In genomic region chr18:49813321-49814146, GRCh38 we compare ENCODE assay signal across 8 cellular contexts. TPM values are rescaled to one million over a fixed set of nuclear protein-coding genes. Genes with fewer than 3 reads are reported as not detected.
A peak's percentile ranks its signal among the peaks of the same experiment; 100 is the strongest.
DNase-seq lines count a peak whose midpoint lies in the region; ATAC-seq and TF ChIP-seq lines count a peak whose summit lies in the region.

TSS of gene ACAA2 (minus strand) at chr18:49813533. CDS start at chr18:49813484, 49 bp downstream.

- no peaks in the 10 kb centered on the region for H3K27me3 ChIP-seq in DOHH2 (ENCODE audit: control insufficient read depth, low read length)
- no peaks in the 10 kb centered on the region for H3K27me3 ChIP-seq in KMS-11 (ENCODE audit: insufficient read depth, low read depth)

- peaks cover 7% of the 10 kb centered on the region; the same call in 1 of the 2 replicates for H3K9me3 ChIP-seq in DOHH2 (ENCODE audit: control insufficient read depth, insufficient read depth, low read length)

- peak; percentile 76 for ATAC-seq in GM21786 (IDR thresholded peaks at IDR 0.05; ENCODE audit: unreplicated experiment)
- ATAC-seq in activated T-helper 17 cell treated with anti-CD3 and anti-CD28 coated beads, Interleukin-2, amount 50 U/mL, for 72 hours (replicated peaks), result peak; percentile 93
- ATAC-seq in natural killer cell treated with Interleukin-12 subunit alpha and Interleukin-12 subunit beta and Interleukin-15 and Interleukin-18, amount 100 ng/mL, for 72 hours, result peak; percentile 93 to 94

- CTCF ChIA-PET in RWPE1 (lab: Yijun Ruan, JAX), result interaction anchor here (0.6 kb wide), 1 partner anchor 29 kb away, joined by 3 read pairs; no protein-coding TSS in a partner anchor

- peak within 1 kb of the TSS; percentile 77 for H3K27ac ChIP-seq in DOHH2 (ENCODE audit: low read depth, low read length)
- peak within 1 kb of the TSS; percentile 87 for H3K27ac ChIP-seq in KMS-11
- H3K27ac ChIP-seq in RWPE1, result peak within 1 kb of the TSS; percentile 97

- H4K20me1 ChIP-seq in DOHH2 (ENCODE audit: control insufficient read depth, insufficient read depth, low read depth, low read length), result no peaks in the 10 kb centered on the region
- 0 out of 2 replicates have a peak, but pooled peaks cover 3% of the 10 kb centered on the region for H4K20me1 ChIP-seq in KMS-11 (ENCODE audit: insufficient read depth)

- peak within 1 kb of the TSS; percentile 98 for H3K27ac Mint-ChIP-seq in activated T-helper 17 cell treated with anti-CD3 and anti-CD28 coated beads, Interleukin-2, amount 50 U/mL, for 72 hours
- peak within 1 kb of the TSS; percentile 88 to 99 for H3K27ac Mint-ChIP-seq in natural killer cell treated with Interleukin-12 subunit alpha and Interleukin-12 subunit beta and Interleukin-15 and Interleukin-18, amount 100 ng/mL, for 72 hours
- H3K27ac Mint-ChIP-seq in stimulated activated naive CD8-positive, alpha-beta T cell treated with anti-CD3 and anti-CD28 coated beads, Interleukin-15, Interleukin-2, amounts not matched to agents 100 ng/mL and 50 ng/mL, for 24 hours, result peak within 1 kb of the TSS; percentile 96

- H3K36me3 Mint-ChIP-seq in activated T-helper 17 cell treated with anti-CD3 and anti-CD28 coated beads, Interleukin-2, amount 50 U/mL, for 72 hours (ENCODE audit: low read depth), result peaks cover 34% of the 10 kb centered on the region
- H3K36me3 Mint-ChIP-seq in natural killer cell treated with Interleukin-12 subunit alpha and Interleukin-12 subunit beta and Interleukin-15 and Interleukin-18, amount 100 ng/mL, for 72 hours, result peaks cover 38% of the 10 kb centered on the region
- peaks cover 37% of the 10 kb centered on the region for H3K36me3 Mint-ChIP-seq in stimulated activated naive CD8-positive, alpha-beta T cell treated with anti-CD3 and anti-CD28 coated beads, Interleukin-15, Interleukin-2, amounts not matched to agents 100 ng/mL and 50 ng/mL, for 24 hours (ENCODE audit: low read depth)

- H3K36me3 ChIP-seq in DOHH2 (ENCODE audit: control insufficient read depth, low read length) (peaks cover 6% of the 10 kb centered on the region), KMS-11 (ENCODE audit: insufficient read depth) (no peaks in the 10 kb centered on the region)

- peak within 1 kb of the TSS; percentile 92 for H3K4me3 ChIP-seq in DOHH2 (ENCODE audit: low read length)
- peak within 1 kb of the TSS; percentile 48 for H3K4me3 ChIP-seq in KMS-11 (IDR thresholded peaks at IDR 0.05; ENCODE audit: insufficient read depth, low read depth, low read length)
- H3K4me3 ChIP-seq in fibroblast of mammary gland (ENCODE audit: control insufficient read depth, low read depth, low read length), result peak within 1 kb of the TSS; percentile 89

- DNase-seq in RWPE1 (ENCODE audit: low spot score), result peak; percentile 67
- DNase-seq in fibroblast of mammary gland (ENCODE audit: low read depth), result peak; percentile 92
- DNase-seq in natural killer cell treated with Interleukin-12 subunit alpha and Interleukin-12 subunit beta and Interleukin-15 and Interleukin-18, amount 100 ng/mL, for 72 hours (ENCODE audit: low spot score), result peak; percentile 95

- TF ChIP-seq CTCF in DOHH2 (IDR thresholded peaks at IDR 0.05; ENCODE audit: low read depth, low read length, poor library complexity, severe bottlenecking) (no peak), KMS-11 (conservative IDR thresholded peaks at IDR 0.05; ENCODE audit: low read depth, low read length) (no peak), RWPE1 (conservative IDR thresholded peaks at IDR 0.05; ENCODE audit: low read depth) (no peak), fibroblast of mammary gland (conservative IDR thresholded peaks at IDR 0.05; ENCODE audit: control insufficient read depth, insufficient read depth, low read depth, low read length) (no peak)

- no peaks in the 10 kb centered on the region for H3K9me2 ChIP-seq in DOHH2 (replicated peaks; ENCODE audit: control insufficient read depth, low read length)

- peaks cover 2% of the 10 kb centered on the region for H3K9me3 Mint-ChIP-seq in activated T-helper 17 cell treated with anti-CD3 and anti-CD28 coated beads, Interleukin-2, amount 50 U/mL, for 72 hours
- H3K9me3 Mint-ChIP-seq in natural killer cell treated with Interleukin-12 subunit alpha and Interleukin-12 subunit beta and Interleukin-15 and Interleukin-18, amount 100 ng/mL, for 72 hours, result peaks cover 4% of the 10 kb centered on the region
- H3K9me3 Mint-ChIP-seq in stimulated activated naive CD8-positive, alpha-beta T cell treated with anti-CD3 and anti-CD28 coated beads, Interleukin-15, Interleukin-2, amounts not matched to agents 100 ng/mL and 50 ng/mL, for 24 hours, result peaks cover 8% of the 10 kb centered on the region

- H3K9ac ChIP-seq in KMS-11, result peak within 1 kb of the TSS; percentile 86

- peak within 1 kb of the TSS; percentile 96 for H2AFZ ChIP-seq in KMS-11 (ENCODE audit: low read depth)

- peak within 1 kb of the TSS; percentile 81 for H3K4me2 ChIP-seq in DOHH2 (ENCODE audit: low read length)
- H3K4me2 ChIP-seq in KMS-11, result peak within 1 kb of the TSS; percentile 92

- no peaks in the 10 kb centered on the region for H3F3A ChIP-seq in DOHH2 (ENCODE audit: control insufficient read depth, insufficient read depth)

- POLR2A ChIA-PET in RWPE1 (lab: Yijun Ruan, JAX; ENCODE audit: low non-redundant PET), result interaction anchor here (0.6 kb wide), 2 partner anchors 29 to 36 kb away, joined by 3 to 5 read pairs; no protein-coding TSS in a partner anchor

- H3K79me2 ChIP-seq in DOHH2 (ENCODE audit: control insufficient read depth, low read length) (peaks cover 53% of the 10 kb centered on the region), KMS-11 (ENCODE audit: insufficient read depth, low read depth) (peaks cover 36% of the 10 kb centered on the region)

- H3K4me1 ChIP-seq in DOHH2 (ENCODE audit: control insufficient read depth, low read length) (peaks cover 20% of the 10 kb centered on the region), KMS-11 (ENCODE audit: low read depth, poor library complexity, severe bottlenecking) (peaks cover 20% of the 10 kb centered on the region)

- peak within 1 kb of the TSS; percentile 96 for H3K4me3 Mint-ChIP-seq in activated T-helper 17 cell treated with anti-CD3 and anti-CD28 coated beads, Interleukin-2, amount 50 U/mL, for 72 hours
- H3K4me3 Mint-ChIP-seq in natural killer cell treated with Interleukin-12 subunit alpha and Interleukin-12 subunit beta and Interleukin-15 and Interleukin-18, amount 100 ng/mL, for 72 hours, result peak within 1 kb of the TSS; percentile 94
- peak within 1 kb of the TSS; percentile 97 for H3K4me3 Mint-ChIP-seq in stimulated activated naive CD8-positive, alpha-beta T cell treated with anti-CD3 and anti-CD28 coated beads, Interleukin-15, Interleukin-2, amounts not matched to agents 100 ng/mL and 50 ng/mL, for 24 hours

- peaks cover 58% of the 10 kb centered on the region for H3K4me1 Mint-ChIP-seq in activated T-helper 17 cell treated with anti-CD3 and anti-CD28 coated beads, Interleukin-2, amount 50 U/mL, for 72 hours
- peaks cover 54 to 66% of the 10 kb centered on the region in 2 donors for H3K4me1 Mint-ChIP-seq in natural killer cell treated with Interleukin-12 subunit alpha and Interleukin-12 subunit beta and Interleukin-15 and Interleukin-18, amount 100 ng/mL, for 72 hours (ENCODE audit: low read depth in 2 of 2)
- peaks cover 71% of the 10 kb centered on the region for H3K4me1 Mint-ChIP-seq in stimulated activated naive CD8-positive, alpha-beta T cell treated with anti-CD3 and anti-CD28 coated beads, Interleukin-15, Interleukin-2, amounts not matched to agents 100 ng/mL and 50 ng/mL, for 24 hours (ENCODE audit: low read depth)

- H3K27me3 Mint-ChIP-seq in activated T-helper 17 cell treated with anti-CD3 and anti-CD28 coated beads, Interleukin-2, amount 50 U/mL, for 72 hours, result no peaks in the 10 kb centered on the region
- H3K27me3 Mint-ChIP-seq in natural killer cell treated with Interleukin-12 subunit alpha and Interleukin-12 subunit beta and Interleukin-15 and Interleukin-18, amount 100 ng/mL, for 72 hours, result no peaks in the 10 kb centered on the region
- H3K27me3 Mint-ChIP-seq in stimulated activated naive CD8-positive, alpha-beta T cell treated with anti-CD3 and anti-CD28 coated beads, Interleukin-15, Interleukin-2, amounts not matched to agents 100 ng/mL and 50 ng/mL, for 24 hours, result no peaks in the 10 kb centered on the region

RNA-seq across cellular contexts. Expression of gene ACAA2, which starts in this region (rescaled TPM):
- total RNA-seq in activated T-helper 17 cell treated with anti-CD3 and anti-CD28 coated beads, Interleukin-2, amount 50 U/mL, for 72 hours, result 10 to 100 TPM; 73.7 to 94.7 TPM
- total RNA-seq in natural killer cell treated with Interleukin-12 subunit alpha and Interleukin-12 subunit beta and Interleukin-15 and Interleukin-18, amount 100 ng/mL, for 72 hours, result 100 to 1,000 TPM in 1 of 2 donors, 10 to 100 TPM in 1; 63.7 to 125 TPM

Comparison
In these comparisons a context has a peak if more than half of its experiments do, and no peak if none do; other contexts are left out.
1. Peak in every context shown above with its lines: DNase-seq, ATAC-seq, H3K4me3 ChIP-seq and H3K27ac ChIP-seq.